24 cellular contexts compared by ENCODE assay signal in the genomic region with DNA sequence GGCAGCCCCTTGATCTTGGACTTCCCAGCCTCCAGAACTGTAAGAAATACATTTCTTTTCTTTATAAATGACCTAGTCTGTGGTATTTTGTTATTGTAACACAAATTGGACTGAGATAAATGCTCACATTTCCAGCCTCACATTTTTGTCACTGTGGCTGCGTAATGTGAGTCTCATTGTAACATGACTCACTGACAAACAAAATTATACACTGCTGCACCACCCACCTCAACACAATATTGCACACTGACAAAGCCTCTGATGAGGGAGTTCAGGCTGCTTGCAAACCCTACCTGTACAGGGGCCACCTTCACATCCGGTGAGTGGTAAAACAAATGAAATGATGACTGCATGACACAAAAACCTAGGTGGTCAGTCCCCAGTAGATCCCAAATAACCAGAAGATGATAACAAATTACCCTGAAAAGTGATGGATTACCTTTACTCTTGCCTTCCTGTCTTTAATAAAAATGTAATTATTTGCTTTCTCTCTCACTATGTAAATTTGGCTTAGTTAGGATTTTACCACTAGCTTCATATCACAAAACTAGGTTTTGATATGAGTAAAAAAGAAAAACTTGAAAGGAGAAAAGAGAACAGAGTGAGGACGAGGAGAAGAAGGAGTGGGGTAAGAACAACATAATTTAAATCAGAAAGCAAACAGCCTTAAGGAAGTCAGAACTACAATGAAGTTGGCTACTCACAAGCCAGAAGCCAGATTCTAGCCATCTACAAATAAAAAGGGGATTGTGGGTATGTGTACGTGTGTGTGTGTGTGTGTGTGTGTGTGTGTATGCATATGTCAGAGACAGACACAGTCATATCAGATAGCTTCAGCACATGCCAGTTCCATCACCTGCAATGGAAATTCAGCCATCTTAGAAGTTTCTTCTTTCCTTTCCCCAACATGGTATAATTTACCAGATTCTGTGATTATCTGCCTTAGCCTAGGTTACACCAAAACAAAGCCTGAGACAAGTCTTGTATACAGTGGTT. TPM values are rescaled to one million over a fixed set of nuclear protein-coding genes. Genes with fewer than 3 reads are reported as not detected.
DNase-seq lines count a peak whose midpoint lies in the region; ATAC-seq and TF ChIP-seq lines count a peak whose summit lies in the region.
"Had no signal": no experiment of that assay in that cellular context is flagged by ENCODE, and none has a peak within 500 bp of the region (broad histone marks: within the 10 kb centered on the region; RNA-seq: fewer than 3 reads in every experiment).

No MANE protein-coding gene starts in this region.

- H3K27ac Mint-ChIP-seq in activated CD4-positive, alpha-beta T cell treated with anti-CD3 and anti-CD28 coated beads, Interleukin-2, amount 10 ng/mL, durations not matched to agents 24 days and 14 days: peak overlapping the region; percentile 59
- no peak overlapping the region for H3K27ac Mint-ChIP-seq in activated CD4-positive, alpha-beta T cell treated with anti-CD3 and anti-CD28 coated beads, Interleukin-2, amount 10 ng/mL, durations not matched to agents 7 days and 5 days
- peak overlapping the region; percentile 15 for H3K27ac Mint-ChIP-seq in stimulated activated naive B cell treated with anti-CD40 and anti-IgM and Interleukin-4, amounts not matched to agents 10 μg/mL and 1 μg/mL and 100 μg/mL, for 72 hours
- no peak overlapping the region for H3K27ac Mint-ChIP-seq in progenitor cell of endocrine pancreas
- H3K27ac Mint-ChIP-seq: activated CD8-positive, alpha-beta memory T cell treated with anti-CD3 and anti-CD28 coated beads, Interleukin-2, amount 10 ng/mL, durations not matched to agents 7 days and 5 days had no signal

- H3K36me3 ChIP-seq in OCI-LY3 (replicated peaks; ENCODE audit: low read depth, low read length): no peaks in the 10 kb centered on the region
- H3K36me3 ChIP-seq: brain microvascular endothelial cell, SJSA1 had no signal

- POLR2A ChIA-PET in activated CD4-positive, alpha-beta T cell treated with anti-CD3 and anti-CD28 coated beads, Interleukin-2, amount 10 ng/mL, durations not matched to agents 7 days and 5 days (lab: Charles Lee): no interaction called here

- H3K36me3 Mint-ChIP-seq in activated CD4-positive, alpha-beta T cell treated with anti-CD3 and anti-CD28 coated beads, Interleukin-2, amount 10 ng/mL, durations not matched to agents 24 days and 14 days (ENCODE audit: low read depth): peaks cover 2% of the 10 kb centered on the region
- H3K36me3 Mint-ChIP-seq in activated CD4-positive, alpha-beta T cell treated with anti-CD3 and anti-CD28 coated beads, Interleukin-2, amount 10 ng/mL, durations not matched to agents 7 days and 5 days (ENCODE audit: low read depth): no peaks in the 10 kb centered on the region
- H3K36me3 Mint-ChIP-seq in stimulated activated naive B cell treated with anti-CD40 and anti-IgM and Interleukin-4, amounts not matched to agents 10 μg/mL and 1 μg/mL and 100 μg/mL, for 72 hours: no peaks in the 10 kb centered on the region
- no peaks in the 10 kb centered on the region for H3K36me3 Mint-ChIP-seq in progenitor cell of endocrine pancreas (ENCODE audit: insufficient read depth)
- H3K36me3 Mint-ChIP-seq: activated CD8-positive, alpha-beta memory T cell treated with anti-CD3 and anti-CD28 coated beads, Interleukin-2, amount 10 ng/mL, durations not matched to agents 7 days and 5 days; CD4-positive, CD25-positive, alpha-beta regulatory T cell had no signal

- peak overlapping the region; percentile 52 for H3K4me2 ChIP-seq in OCI-LY3 (ENCODE audit: low read length)

- no peak for DNase-seq in activated CD4-positive, alpha-beta T cell treated with anti-CD3 and anti-CD28 coated beads, Interleukin-2, amount 10 ng/mL, durations not matched to agents 24 days and 14 days
- DNase-seq in activated CD4-positive, alpha-beta T cell treated with anti-CD3 and anti-CD28 coated beads, Interleukin-2, amount 10 ng/mL, durations not matched to agents 7 days and 5 days: no peak
- DNase-seq in epithelial cell of prostate (ENCODE audit: low read depth, low spot score) (no peak), OCI-M2 (lab: John Stamatoyannopoulos, UW; ENCODE audit: unreplicated experiment) (no peak), progenitor cell of endocrine pancreas (ENCODE audit: low spot score, unreplicated experiment) (no peak), KBM-7 (no peak)
- no peak for DNase-seq in stimulated activated naive B cell treated with anti-CD40 and anti-IgM and Interleukin-4, amounts not matched to agents 10 μg/mL and 1 μg/mL and 100 μg/mL, for 72 hours
- DNase-seq: activated CD4-positive, alpha-beta T cell treated with anti-CD3 and anti-CD28 coated beads, Interleukin-2, amount 50 U/mL, for 1 hour; activated CD8-positive, alpha-beta memory T cell treated with anti-CD3 and anti-CD28 coated beads, Interleukin-2, amount 10 ng/mL, durations not matched to agents 7 days and 5 days; activated naive CD4-positive, alpha-beta T cell treated with anti-CD3 and anti-CD28 coated beads, Interleukin-2, amount 50 U/mL, for 16 hours; activated T-cell treated with anti-CD3 and anti-CD28 coated beads, Interleukin-2, amount 50 U/mL, for 4 hours; brain microvascular endothelial cell; CD4-positive, CD25-positive, alpha-beta regulatory T cell; DND-41; GOT3; NCI-H1048; NCI-H2107; NCI-H345; stimulated activated CD4-positive, alpha-beta T cell treated with anti-CD3 and anti-CD28 coated beads, Interleukin-4, amount 100 ng/mL, for 4 hours had no signal

- no peaks in the 10 kb centered on the region for H3K9me3 ChIP-seq in OCI-LY3 (ENCODE audit: insufficient read depth, low read length)
- H3K9me3 ChIP-seq: SJSA1 had no signal

- peaks cover 57% of the 10 kb centered on the region for H3K4me1 ChIP-seq in OCI-LY3 (ENCODE audit: low read length)
- H3K4me1 ChIP-seq: SJSA1 had no signal

- peak; percentile 42 to 50 for ATAC-seq in stimulated activated naive B cell treated with anti-CD40 and anti-IgM and Interleukin-4, amounts not matched to agents 10 μg/mL and 1 μg/mL and 100 μg/mL, for 72 hours (replicated peaks)
- ATAC-seq: activated CD8-positive, alpha-beta memory T cell treated with anti-CD3 and anti-CD28 coated beads, Interleukin-2, amount 10 ng/mL, durations not matched to agents 7 days and 5 days; activated T-cell treated with anti-CD3 and anti-CD28 coated beads, Interleukin-2, amount 50 U/mL, for 4 hours had no signal

- no peak for TF ChIP-seq CTCF in OCI-LY3 (IDR thresholded peaks at IDR 0.05; ENCODE audit: low read depth, low read length)
- TF ChIP-seq CTCF in progenitor cell of endocrine pancreas (IDR thresholded peaks at IDR 0.05; ENCODE audit: unreplicated experiment): no peak

- H3K4me1 Mint-ChIP-seq in activated CD4-positive, alpha-beta T cell treated with anti-CD3 and anti-CD28 coated beads, Interleukin-2, amount 10 ng/mL, durations not matched to agents 24 days and 14 days: peaks cover 6% of the 10 kb centered on the region
- peaks cover 1% of the 10 kb centered on the region for H3K4me1 Mint-ChIP-seq in activated CD4-positive, alpha-beta T cell treated with anti-CD3 and anti-CD28 coated beads, Interleukin-2, amount 10 ng/mL, durations not matched to agents 7 days and 5 days
- H3K4me1 Mint-ChIP-seq in stimulated activated naive B cell treated with anti-CD40 and anti-IgM and Interleukin-4, amounts not matched to agents 10 μg/mL and 1 μg/mL and 100 μg/mL, for 72 hours: peaks cover 29 to 53% of the 10 kb centered on the region in 2 donors
- H3K4me1 Mint-ChIP-seq in progenitor cell of endocrine pancreas (ENCODE audit: low read depth): peaks cover 35% of the 10 kb centered on the region
- H3K4me1 Mint-ChIP-seq: activated CD8-positive, alpha-beta memory T cell treated with anti-CD3 and anti-CD28 coated beads, Interleukin-2, amount 10 ng/mL, durations not matched to agents 7 days and 5 days had no signal

- no peak overlapping the region for H3K4me3 Mint-ChIP-seq in activated CD4-positive, alpha-beta T cell treated with anti-CD3 and anti-CD28 coated beads, Interleukin-2, amount 10 ng/mL, durations not matched to agents 24 days and 14 days
- H3K4me3 Mint-ChIP-seq in activated CD4-positive, alpha-beta T cell treated with anti-CD3 and anti-CD28 coated beads, Interleukin-2, amount 10 ng/mL, durations not matched to agents 7 days and 5 days: no peak overlapping the region
- no peak overlapping the region for H3K4me3 Mint-ChIP-seq in stimulated activated naive B cell treated with anti-CD40 and anti-IgM and Interleukin-4, amounts not matched to agents 10 μg/mL and 1 μg/mL and 100 μg/mL, for 72 hours
- H3K4me3 Mint-ChIP-seq in progenitor cell of endocrine pancreas (ENCODE audit: low read depth): no peak overlapping the region
- H3K4me3 Mint-ChIP-seq: activated CD8-positive, alpha-beta memory T cell treated with anti-CD3 and anti-CD28 coated beads, Interleukin-2, amount 10 ng/mL, durations not matched to agents 7 days and 5 days; activated T-cell treated with anti-CD3 and anti-CD28 coated beads, Interleukin-2, amount 50 U/mL, for 4 hours; CD4-positive, CD25-positive, alpha-beta regulatory T cell; neural crest cell had no signal

- intact Hi-C loops in activated CD4-positive, alpha-beta T cell treated with anti-CD3 and anti-CD28 coated beads, Interleukin-2, amount 10 ng/mL, durations not matched to agents 24 days and 14 days (cut with micrococcal nuclease): no loop called here

- H2AFZ ChIP-seq in OCI-LY3 (ENCODE audit: low read depth, low read length): 0 out of 2 replicates have a peak overlapping the region, but pooled peaks have one; percentile 3

- no peaks in the 10 kb centered on the region for H3K27me3 ChIP-seq in OCI-LY3 (ENCODE audit: low read depth, low read length)
- H3K27me3 ChIP-seq: brain microvascular endothelial cell, SJSA1 had no signal

- H3K27ac ChIP-seq in OCI-LY3 (ENCODE audit: low read length): peak overlapping the region; percentile 43
- H3K27ac ChIP-seq in epithelial cell of prostate: peak overlapping the region; percentile 38
- H3K27ac ChIP-seq: brain microvascular endothelial cell, RWPE1, SJSA1 had no signal

- peak overlapping the region; percentile 11; the same call in 1 of the 2 replicates for H3K4me3 ChIP-seq in OCI-LY3 (ENCODE audit: low read length)
- H3K4me3 ChIP-seq: SJSA1 had no signal

- H3K79me2 ChIP-seq in OCI-LY3 (ENCODE audit: low read length): no peaks in the 10 kb centered on the region

- H3K9ac ChIP-seq in OCI-LY3 (ENCODE audit: low read length): no peak overlapping the region

- no peaks in the 10 kb centered on the region for H3K27me3 Mint-ChIP-seq in activated CD4-positive, alpha-beta T cell treated with anti-CD3 and anti-CD28 coated beads, Interleukin-2, amount 10 ng/mL, durations not matched to agents 24 days and 14 days
- no peaks in the 10 kb centered on the region for H3K27me3 Mint-ChIP-seq in activated CD4-positive, alpha-beta T cell treated with anti-CD3 and anti-CD28 coated beads, Interleukin-2, amount 10 ng/mL, durations not matched to agents 7 days and 5 days
- no peaks in the 10 kb centered on the region for H3K27me3 Mint-ChIP-seq in stimulated activated naive B cell treated with anti-CD40 and anti-IgM and Interleukin-4, amounts not matched to agents 10 μg/mL and 1 μg/mL and 100 μg/mL, for 72 hours
- H3K27me3 Mint-ChIP-seq in progenitor cell of endocrine pancreas: no peaks in the 10 kb centered on the region

- in situ Hi-C loops in KBM-7 (cut with MboI; ENCODE audit: low pct_unique_long_range_greater_than_20kb, low sequenced_read_pairs): no loop called here

- H4K20me1 ChIP-seq in OCI-LY3 (ENCODE audit: insufficient read depth, low read length): no peaks in the 10 kb centered on the region

- CTCF ChIA-PET in activated CD4-positive, alpha-beta T cell treated with anti-CD3 and anti-CD28 coated beads, Interleukin-2, amount 10 ng/mL, durations not matched to agents 7 days and 5 days (lab: Charles Lee): no interaction called here

- H3K9me3 Mint-ChIP-seq in activated CD4-positive, alpha-beta T cell treated with anti-CD3 and anti-CD28 coated beads, Interleukin-2, amount 10 ng/mL, durations not matched to agents 24 days and 14 days: peaks cover 6% of the 10 kb centered on the region
- H3K9me3 Mint-ChIP-seq in activated CD4-positive, alpha-beta T cell treated with anti-CD3 and anti-CD28 coated beads, Interleukin-2, amount 10 ng/mL, durations not matched to agents 7 days and 5 days: peaks cover 2% of the 10 kb centered on the region
- H3K9me3 Mint-ChIP-seq in stimulated activated naive B cell treated with anti-CD40 and anti-IgM and Interleukin-4, amounts not matched to agents 10 μg/mL and 1 μg/mL and 100 μg/mL, for 72 hours: no peaks in the 10 kb centered on the region
- peaks cover 4% of the 10 kb centered on the region for H3K9me3 Mint-ChIP-seq in progenitor cell of endocrine pancreas (ENCODE audit: low read depth)
- H3K9me3 Mint-ChIP-seq: activated T-cell treated with anti-CD3 and anti-CD28 coated beads, Interleukin-2, amount 50 U/mL, for 4 hours; CD4-positive, CD25-positive, alpha-beta regulatory T cell; neural crest cell had no signal

RNA-seq across cellular contexts. Expression of a gene that starts 53.4 kb away (rescaled TPM):
- 63.4 and 64.2 TPM in 2 replicates for total RNA-seq in activated CD4-positive, alpha-beta T cell treated with anti-CD3 and anti-CD28 coated beads, Interleukin-2, amount 10 ng/mL, durations not matched to agents 24 days and 14 days
- 10 to 100 TPM; 47.6 to 50.6 TPM for total RNA-seq in activated CD4-positive, alpha-beta T cell treated with anti-CD3 and anti-CD28 coated beads, Interleukin-2, amount 10 ng/mL, durations not matched to agents 7 days and 5 days
- total RNA-seq in progenitor cell of endocrine pancreas: 79.7 and 80.2 TPM in 2 replicates
- total RNA-seq: A172 had no signal

Comparison
In these comparisons a context has a peak if more than half of its experiments do, and no peak if none do; other contexts are left out.
1. H3K27ac Mint-ChIP-seq: peak in activated CD4-positive, alpha-beta T cell treated with anti-CD3 and anti-CD28 coated beads, Interleukin-2, amount 10 ng/mL, durations not matched to agents 24 days and 14 days (single experiment) and stimulated activated naive B cell treated with anti-CD40 and anti-IgM and Interleukin-4, amounts not matched to agents 10 μg/mL and 1 μg/mL and 100 μg/mL, for 72 hours (single experiment); none in activated CD4-positive, alpha-beta T cell treated with anti-CD3 and anti-CD28 coated beads, Interleukin-2, amount 10 ng/mL, durations not matched to agents 7 days and 5 days (single experiment) and progenitor cell of endocrine pancreas (single experiment).